Comparison of ENCODE assay signal across 8 cellular contexts in the genomic region with DNA sequence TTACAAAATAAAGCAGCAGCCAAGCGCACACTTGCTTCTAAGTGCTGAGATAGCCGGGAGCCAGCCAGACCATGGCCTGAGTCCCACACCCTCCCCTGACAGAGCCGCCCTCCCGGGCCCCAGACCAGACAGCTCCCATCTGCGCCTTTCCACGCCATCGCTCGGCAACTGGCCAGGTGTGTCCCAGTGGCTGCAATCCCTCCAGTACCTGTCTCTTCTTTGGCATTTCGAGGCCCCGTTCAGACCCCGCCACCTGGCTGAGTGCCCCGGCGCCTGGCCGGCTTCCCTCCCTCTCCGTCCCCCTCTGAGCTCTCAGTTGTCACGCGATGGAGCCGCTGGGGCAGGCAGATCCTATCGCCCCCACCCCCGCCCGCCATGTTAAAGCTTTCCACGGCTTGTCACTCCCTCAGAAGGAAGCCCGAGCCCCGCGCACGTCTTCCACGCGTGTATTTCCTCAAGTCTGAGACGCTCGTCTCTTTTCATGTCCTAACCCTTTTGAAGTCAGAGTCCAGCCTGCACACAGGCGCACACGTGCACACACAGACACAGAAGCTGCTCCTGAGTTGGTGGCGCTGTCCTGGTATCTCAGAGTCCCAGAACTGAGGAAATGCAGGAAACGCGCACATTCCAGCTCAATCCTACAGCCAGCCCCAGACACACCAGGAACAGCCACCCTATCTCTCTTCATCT. TPM values are rescaled to one million over a fixed set of nuclear protein-coding genes. Genes with fewer than 3 reads are reported as not detected.
A peak's percentile ranks its signal among the peaks of the same experiment; 100 is the strongest.
DNase-seq lines count a peak whose midpoint lies in the region; ATAC-seq and TF ChIP-seq lines count a peak whose summit lies in the region.

No MANE protein-coding gene starts in this region.

- DNase-seq in DMS79 treated with DMSO at 0.1 percent for 48 hours (lab: John Stamatoyannopoulos, UW) (peak; percentile 70), WERI-Rb-1 (peak; percentile 46), glomerular visceral epithelial cell (ENCODE audit: extremely low spot score) (peak; percentile 71), osteocyte (ENCODE audit: extremely low spot score, unreplicated experiment) (no peak), HuH-7 (ENCODE audit: low spot score) (no peak)

- peak overlapping the region; percentile 92 for H3K27ac ChIP-seq in WERI-Rb-1

- TF ChIP-seq CTCF in WERI-Rb-1 (IDR thresholded peaks at IDR 0.05; ENCODE audit: low read depth, low read length), result 0 out of 2 replicates have a peak, but pooled peaks have one; percentile 17
- TF ChIP-seq CTCF in osteocyte (IDR thresholded peaks at IDR 0.05), result no peak

- H3K4me3 Mint-ChIP-seq in osteocyte (ENCODE audit: unreplicated experiment), result peak overlapping the region; percentile 41
- no peak overlapping the region for H3K4me3 Mint-ChIP-seq in stimulated activated memory B cell treated with anti-CD40 and anti-IgM and Interleukin-4, amounts not matched to agents 10 μg/mL and 1 μg/mL and 100 μg/mL, for 72 hours

- H3K27me3 ChIP-seq in WERI-Rb-1 (ENCODE audit: insufficient read depth, low read depth, severe bottlenecking), result no peaks in the 10 kb centered on the region

- peak overlapping the region; percentile 37 for H3K4me3 ChIP-seq in WERI-Rb-1 (ENCODE audit: low read depth, low read length)

- H3K36me3 Mint-ChIP-seq in osteocyte (ENCODE audit: unreplicated experiment), result peaks cover 15% of the 10 kb centered on the region
- peaks cover 62% of the 10 kb centered on the region for H3K36me3 Mint-ChIP-seq in stimulated activated memory B cell treated with anti-CD40 and anti-IgM and Interleukin-4, amounts not matched to agents 10 μg/mL and 1 μg/mL and 100 μg/mL, for 72 hours

- H3K27me3 Mint-ChIP-seq in osteocyte (ENCODE audit: unreplicated experiment), result no peaks in the 10 kb centered on the region
- H3K27me3 Mint-ChIP-seq in stimulated activated memory B cell treated with anti-CD40 and anti-IgM and Interleukin-4, amounts not matched to agents 10 μg/mL and 1 μg/mL and 100 μg/mL, for 72 hours, result no peaks in the 10 kb centered on the region

- H3K4me1 Mint-ChIP-seq in osteocyte (ENCODE audit: unreplicated experiment), result peaks cover 55% of the 10 kb centered on the region
- H3K4me1 Mint-ChIP-seq in stimulated activated memory B cell treated with anti-CD40 and anti-IgM and Interleukin-4, amounts not matched to agents 10 μg/mL and 1 μg/mL and 100 μg/mL, for 72 hours, result peaks cover 35% of the 10 kb centered on the region

- ATAC-seq in HG03521 (IDR thresholded peaks at IDR 0.05; ENCODE audit: unreplicated experiment) (no peak), GM18858 (IDR thresholded peaks at IDR 0.05; ENCODE audit: unreplicated experiment) (no peak)
- no peak for ATAC-seq in stimulated activated memory B cell treated with anti-CD40 and anti-IgM and Interleukin-4, amounts not matched to agents 10 μg/mL and 1 μg/mL and 100 μg/mL, for 72 hours

- peaks cover 51% of the 10 kb centered on the region for H3K36me3 ChIP-seq in WERI-Rb-1

- no peaks in the 10 kb centered on the region for H3K9me3 Mint-ChIP-seq in osteocyte (ENCODE audit: unreplicated experiment)
- no peaks in the 10 kb centered on the region for H3K9me3 Mint-ChIP-seq in stimulated activated memory B cell treated with anti-CD40 and anti-IgM and Interleukin-4, amounts not matched to agents 10 μg/mL and 1 μg/mL and 100 μg/mL, for 72 hours

- H3K27ac Mint-ChIP-seq in osteocyte (ENCODE audit: unreplicated experiment), result peak overlapping the region; percentile 97
- H3K27ac Mint-ChIP-seq in stimulated activated memory B cell treated with anti-CD40 and anti-IgM and Interleukin-4, amounts not matched to agents 10 μg/mL and 1 μg/mL and 100 μg/mL, for 72 hours, result no peak overlapping the region

- H3K9me3 ChIP-seq in WERI-Rb-1 (ENCODE audit: severe bottlenecking), result no peaks in the 10 kb centered on the region

RNA-seq across cellular contexts. Expression of a gene that starts 7.9 kb away (rescaled TPM):
- 65.8 and 68.8 TPM in 2 replicates for total RNA-seq in osteocyte

Comparison
In these comparisons a context has a peak if more than half of its experiments do, and no peak if none do; other contexts are left out.
1. DNase-seq: peak in DMS79 treated with DMSO at 0.1 percent for 48 hours (single experiment), WERI-Rb-1 (single experiment) and glomerular visceral epithelial cell (single experiment); none in osteocyte (single experiment) and HuH-7 (single experiment).